In the genomic region with DNA sequence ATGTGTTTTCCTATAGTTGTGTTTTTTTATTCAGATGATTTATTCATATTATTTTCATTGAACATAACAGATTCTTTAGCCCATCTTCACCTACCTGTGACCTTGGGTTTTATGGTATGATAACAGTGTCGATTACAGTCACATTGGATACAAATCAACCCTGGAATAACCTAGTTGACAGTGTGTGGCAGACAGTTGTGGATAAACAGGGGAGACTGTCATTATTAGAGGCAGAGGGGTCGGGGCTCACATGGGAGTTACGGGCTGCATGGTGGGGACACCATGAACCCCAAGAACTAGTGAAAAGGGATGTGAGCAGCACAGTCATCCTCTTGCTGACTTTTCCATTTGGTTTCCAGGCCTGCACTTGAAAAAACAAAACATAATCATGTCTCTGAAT, we compare ENCODE assay signal across 18 cellular contexts. TPM values are rescaled to one million over a fixed set of nuclear protein-coding genes. Genes with fewer than 3 reads are reported as not detected.
DNase-seq lines count a peak whose midpoint lies in the region; ATAC-seq and TF ChIP-seq lines count a peak whose summit lies in the region.
"Had no signal": no experiment of that assay in that cellular context is flagged by ENCODE, and none has a peak within 500 bp of the region (broad histone marks: within the 10 kb centered on the region; RNA-seq: fewer than 3 reads in every experiment).

No MANE protein-coding gene starts in this region.

- H3K4me3 ChIP-seq in esophagus muscularis mucosa (no peak overlapping the region), neural progenitor cell (no peak overlapping the region)
- H3K4me3 ChIP-seq: BLaER1 treated with 17β-estradiol and CSF1 and Interleukin-3, amounts not matched to agents 10 nM and 100 nM had no signal

- ATAC-seq in natural killer cell (no peak), HG02798 (IDR thresholded peaks at IDR 0.05; ENCODE audit: poor library complexity, unreplicated experiment) (no peak)
- ATAC-seq: CD8-positive, alpha-beta T cell had no signal

- no peak overlapping the region for H3K9ac ChIP-seq in neural progenitor cell
- H3K9ac ChIP-seq: BLaER1 treated with 17β-estradiol and CSF1 and Interleukin-3, amounts not matched to agents 10 nM and 100 nM had no signal

- CTCF ChIA-PET in HEK293T (lab: Yijun Ruan, JAX): no interaction called here

- TF ChIP-seq POLR2A in esophagus muscularis mucosa (IDR thresholded peaks at IDR 0.05; ENCODE audit: low read depth): no peak

- TF ChIP-seq CTCF in esophagus muscularis mucosa (IDR thresholded peaks at IDR 0.05): no peak
- TF ChIP-seq CTCF in neural progenitor cell (IDR thresholded peaks at IDR 0.05): no peak
- no peak for TF ChIP-seq CTCF in natural killer cell (IDR thresholded peaks at IDR 0.05)

- DNase-seq in HEK293T (ENCODE audit: extremely low spot score): no peak
- DNase-seq in esophagus muscularis mucosa (ENCODE audit: extremely low spot score): peak; percentile 74
- DNase-seq in neural progenitor cell (ENCODE audit: low spot score): no peak
- no peak for DNase-seq in natural killer cell
- no peak for DNase-seq in HUDEP-2 (lab: John Stamatoyannopoulos, UW; ENCODE audit: unreplicated experiment in 76 of 76)
- no peak for DNase-seq in mucosa of gallbladder (ENCODE audit: low spot score)
- DNase-seq: 8988T; AML-193; Caco-2; Calu3; CD4-positive, alpha-beta T cell; CD8-positive, alpha-beta T cell; DMS79 treated with DMSO at 0.1 percent for 48 hours; GF-D8 had no signal

- 97% methylated on average over 3 of the region's 3 CpGs for WGBS in esophagus muscularis mucosa

- H3K9me3 Mint-ChIP-seq in neural progenitor cell: no peaks in the 10 kb centered on the region
- no peaks in the 10 kb centered on the region for H3K9me3 Mint-ChIP-seq in natural killer cell
- H3K9me3 Mint-ChIP-seq: CD4-positive, alpha-beta T cell; CD8-positive, alpha-beta T cell had no signal

- H3K4me2 ChIP-seq in neural progenitor cell: no peak overlapping the region

- no peak overlapping the region for H3K4me3 Mint-ChIP-seq in neural progenitor cell
- H3K4me3 Mint-ChIP-seq in natural killer cell: no peak overlapping the region
- H3K4me3 Mint-ChIP-seq: B cell; CD4-positive, alpha-beta T cell; CD8-positive, alpha-beta T cell had no signal

- intact Hi-C loops in esophagus muscularis mucosa (cut with DNase I) (no loop called here), natural killer cell (cut with micrococcal nuclease) (no loop called here)

- H3K27me3 Mint-ChIP-seq in neural progenitor cell (ENCODE audit: insufficient read depth, low read depth) (peaks cover 4% of the 10 kb centered on the region), natural killer cell (ENCODE audit: low read depth in 2 of 2) (peaks cover 8 to 22% of the 10 kb centered on the region in 2 donors)

- no peaks in the 10 kb centered on the region for H3K36me3 ChIP-seq in esophagus muscularis mucosa
- no peaks in the 10 kb centered on the region for H3K36me3 ChIP-seq in neural progenitor cell
- H3K36me3 ChIP-seq: BLaER1 treated with 17β-estradiol and CSF1 and Interleukin-3, amounts not matched to agents 10 nM and 100 nM had no signal

- H3K36me3 Mint-ChIP-seq in neural progenitor cell: no peaks in the 10 kb centered on the region
- no peaks in the 10 kb centered on the region for H3K36me3 Mint-ChIP-seq in natural killer cell
- H3K36me3 Mint-ChIP-seq: CD8-positive, alpha-beta T cell had no signal

- peaks cover 7% of the 10 kb centered on the region for H3F3A ChIP-seq in neural progenitor cell (ENCODE audit: low read depth)

- POLR2A ChIA-PET in HEK293T (lab: Yijun Ruan, JAX): no interaction called here

- peaks cover 42% of the 10 kb centered on the region for H3K4me1 Mint-ChIP-seq in neural progenitor cell
- no peaks in the 10 kb centered on the region for H3K4me1 Mint-ChIP-seq in natural killer cell
- H3K4me1 Mint-ChIP-seq: B cell had no signal

- H3K27ac ChIP-seq in esophagus muscularis mucosa (replicated peaks in 1 of 4): no peak overlapping the region
- no peak overlapping the region for H3K27ac ChIP-seq in neural progenitor cell
- H3K27ac ChIP-seq: BLaER1 treated with 17β-estradiol and CSF1 and Interleukin-3, amounts not matched to agents 10 nM and 100 nM; C4-2B had no signal

- H4K20me1 ChIP-seq in neural progenitor cell (ENCODE audit: low read depth): no peaks in the 10 kb centered on the region
- H4K20me1 ChIP-seq: BLaER1 treated with 17β-estradiol and CSF1 and Interleukin-3, amounts not matched to agents 10 nM and 100 nM had no signal

- no peaks in the 10 kb centered on the region for H3K79me2 ChIP-seq in neural progenitor cell (ENCODE audit: low read depth)

- H3K27ac Mint-ChIP-seq in neural progenitor cell (peak overlapping the region; percentile 65), natural killer cell (no peak overlapping the region)
- H3K27ac Mint-ChIP-seq: B cell; CD4-positive, alpha-beta T cell; CD8-positive, alpha-beta T cell had no signal

- H3K4me1 ChIP-seq in esophagus muscularis mucosa (peaks cover 0 to 4% (median 0%) of the 10 kb centered on the region in 4 donors), neural progenitor cell (peaks cover 32% of the 10 kb centered on the region)
- H3K4me1 ChIP-seq: Caco-2 had no signal

- no peak overlapping the region for H2AFZ ChIP-seq in neural progenitor cell (replicated peaks)

- H3K9me3 ChIP-seq in esophagus muscularis mucosa: no peaks in the 10 kb centered on the region
- no peaks in the 10 kb centered on the region for H3K9me3 ChIP-seq in neural progenitor cell (ENCODE audit: low read depth)
- H3K9me3 ChIP-seq: BLaER1 treated with 17β-estradiol and CSF1 and Interleukin-3, amounts not matched to agents 10 nM and 100 nM; Caco-2 had no signal

- H3K27me3 ChIP-seq in esophagus muscularis mucosa: no peaks in the 10 kb centered on the region
- H3K27me3 ChIP-seq in neural progenitor cell: no peaks in the 10 kb centered on the region
- H3K27me3 ChIP-seq: BLaER1 treated with 17β-estradiol and CSF1 and Interleukin-3, amounts not matched to agents 10 nM and 100 nM had no signal

- TF ChIP-seq EP300 in esophagus muscularis mucosa (IDR thresholded peaks at IDR 0.05): no peak

TF ChIP-seq in HEK293T, 16 proteins besides CTCF, POLR2A, EP300 and RAD21:
- TF ChIP-seq SUZ12 (IDR thresholded peaks at IDR 0.05) (no peak), ARNT (IDR thresholded peaks at IDR 0.05) (no peak), ZNF384 (IDR thresholded peaks at IDR 0.05) (no peak), LEF1 (IDR thresholded peaks at IDR 0.05; ENCODE audit: borderline replicate concordance) (no peak), PKNOX1 (IDR thresholded peaks at IDR 0.05) (peak; percentile 50)

RNA-seq across cellular contexts. Expression of gene MAP1B, which starts 29.9 kb away (rescaled TPM):
- total RNA-seq in esophagus muscularis mucosa (1,000 to 10,000 TPM in 2 of 4 donors, 100 to 1,000 TPM in 2; 755 to 1,378 (median 1,096) TPM), neural progenitor cell (ENCODE audit: low replicate concordance) (84.4 and 247 TPM in 2 replicates), natural killer cell (under 1 TPM in 2 of 3 donors, not detected in 1; 0.07 to 0.31 TPM), mucosa of gallbladder (81.3 TPM)

Comparison
In these comparisons a context has a peak if more than half of its experiments do, and no peak if none do; other contexts are left out.
1. RNA of gene MAP1B, which starts 29.9 kb away (total RNA-seq): 755 to 1,378 TPM in esophagus muscularis mucosa, 84.4 to 247 TPM in neural progenitor cell and 81.3 TPM in mucosa of gallbladder (single experiment); 0.07 to 0.31 TPM in natural killer cell; every median in the first group is over 10 times any median in the second.